1 cellular context compared by ENCODE assay signal in the genomic region with DNA sequence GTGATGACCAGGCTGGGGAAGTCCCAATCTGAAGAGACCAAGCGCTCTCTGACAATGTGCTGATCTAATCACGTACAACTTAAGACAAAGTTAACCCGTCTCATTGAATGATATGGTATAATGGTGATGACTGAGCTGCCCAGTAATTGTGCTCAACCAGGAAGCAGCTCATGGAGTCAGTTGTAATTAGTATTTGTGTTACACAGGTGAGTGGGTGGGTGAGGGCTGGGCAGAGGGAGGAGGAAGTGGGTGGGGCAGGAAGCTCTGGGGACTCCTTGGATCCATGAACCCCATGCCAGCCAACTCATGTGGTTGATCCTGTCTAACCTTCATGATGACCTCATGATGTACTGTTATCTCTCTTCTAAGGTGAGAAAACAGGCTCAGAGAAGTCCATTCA.
TF ChIP-seq lines count a peak whose summit lies in the region.

No MANE protein-coding gene starts in this region.

TF ChIP-seq in K562, 482 proteins besides CTCF, POLR2A, EP300 and RAD21:
- TF ChIP-seq TEAD4 (IDR thresholded peaks at IDR 0.05; ENCODE audit: low read length): 0 out of 2 replicates have a peak, but pooled peaks have one; percentile 13
- TF ChIP-seq TEAD4 (CRISPR knock-in tag; IDR thresholded peaks at IDR 0.05; ENCODE audit: borderline replicate concordance): no peak
- TF ChIP-seq TAL1 (IDR thresholded peaks at IDR 0.05): peak; percentile 21; the same call in 1 of the 2 replicates
- TF ChIP-seq ZNF740 (CRISPR knock-in tag; IDR thresholded peaks at IDR 0.05): no peak
- TF ChIP-seq ZNF740 (tag; IDR thresholded peaks at IDR 0.05): no peak
- TF ChIP-seq CBFA2T3 (IDR thresholded peaks at IDR 0.05): peak; percentile 54
- TF ChIP-seq TAF9B (IDR thresholded peaks at IDR 0.05; ENCODE audit: partially characterized antibody): no peak
- TF ChIP-seq, protein P1, sequence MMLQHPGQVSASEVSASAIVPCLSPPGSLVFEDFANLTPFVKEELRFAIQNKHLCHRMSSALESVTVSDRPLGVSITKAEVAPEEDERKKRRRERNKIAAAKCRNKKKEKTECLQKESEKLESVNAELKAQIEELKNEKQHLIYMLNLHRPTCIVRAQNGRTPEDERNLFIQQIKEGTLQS (IDR thresholded peaks at IDR 0.05): peak; percentile 54
- TF ChIP-seq, protein P1 (CRISPR knock-in tag; conservative IDR thresholded peaks at IDR 0.05): no peak
- peak; percentile 47; the same call in 1 of the 2 replicates for TF ChIP-seq CBFA2T2 (conservative IDR thresholded peaks at IDR 0.05)
- TF ChIP-seq GATA2 (CRISPR knock-in tag; IDR thresholded peaks at IDR 0.05): 0 out of 2 replicates have a peak, but pooled peaks have one; percentile 15
- peak; percentile 32; the same call in 1 of the 2 replicates for TF ChIP-seq TCF3 (CRISPR knock-in tag; IDR thresholded peaks at IDR 0.05)
- TF ChIP-seq EGR1 (conservative IDR thresholded peaks at IDR 0.05): peak; percentile 56
- 0 out of 2 replicates have a peak, but pooled peaks have one; percentile 14 for TF ChIP-seq ARID1B (IDR thresholded peaks at IDR 0.05)
